ENCODE assay signal across 18 cellular contexts in genomic region chr12:119686776-119687175, GRCh38. TPM values are rescaled to one million over a fixed set of nuclear protein-coding genes. Genes with fewer than 3 reads are reported as not detected.
DNase-seq lines count a peak whose midpoint lies in the region; ATAC-seq, FAIRE-seq and TF ChIP-seq lines count a peak whose summit lies in the region.
"Had no signal": no experiment of that assay in that cellular context is flagged by ENCODE, and none has a peak within 500 bp of the region (broad histone marks: within the 10 kb centered on the region; RNA-seq: fewer than 3 reads in every experiment).

No MANE protein-coding gene starts in this region.

- FAIRE-seq in endothelial cell of umbilical vein (lab: Jason Lieb, UNC) (no peak), urothelium cell line (lab: Jason Lieb, UNC) (no peak)
- FAIRE-seq: D721Med, G401.6 had no signal

- no peaks in the 10 kb centered on the region for H3K9me1 ChIP-seq in endothelial cell of umbilical vein (replicated peaks; ENCODE audit: control insufficient read depth, extremely low read depth, insufficient read depth, low read length)

- POLR2A ChIA-PET in endothelial cell of umbilical vein (lab: Charles Lee): interaction anchor here (0.6 kb wide), 1 partner anchor 9 kb away, joined by 3 read pairs; no protein-coding TSS in a partner anchor
- POLR2A ChIA-PET in PC-9 (lab: Charles Lee; ENCODE audit: unreplicated experiment): no interaction called here

- peak overlapping the region; percentile 33 for H3K27ac Mint-ChIP-seq in Calu3 (ENCODE audit: unreplicated experiment)
- H3K27ac Mint-ChIP-seq: CD8-positive, alpha-beta T cell had no signal

- H3K4me2 ChIP-seq in endothelial cell of umbilical vein (ENCODE audit: insufficient read depth, low read length) (no peak overlapping the region), PC-9 (no peak overlapping the region)
- H3K4me2 ChIP-seq: BLaER1 had no signal

- no peaks in the 10 kb centered on the region for H4K20me1 ChIP-seq in endothelial cell of umbilical vein (replicated peaks; ENCODE audit: control insufficient read depth, extremely low read depth, insufficient read depth, low read length)
- no peaks in the 10 kb centered on the region for H4K20me1 ChIP-seq in PC-9 (ENCODE audit: insufficient read depth)
- H4K20me1 ChIP-seq: BLaER1 had no signal

- H3K4me1 ChIP-seq in endothelial cell of umbilical vein (ENCODE audit: control insufficient read depth, extremely low read depth, insufficient read depth, low read length): peaks cover 3% of the 10 kb centered on the region
- H3K4me1 ChIP-seq in PC-9 (replicated peaks; ENCODE audit: insufficient read depth): no peaks in the 10 kb centered on the region

- H3K9me2 ChIP-seq in PC-9 (ENCODE audit: insufficient read depth): no peaks in the 10 kb centered on the region

- H3K4me3 Mint-ChIP-seq in Calu3 (ENCODE audit: low read depth, unreplicated experiment): no peak overlapping the region
- H3K4me3 Mint-ChIP-seq: CD8-positive, alpha-beta T cell had no signal

- H3K4me3 ChIP-seq in endothelial cell of umbilical vein (replicated peaks in 1 of 3; ENCODE audit: insufficient read depth in 1 of 3, low read depth in 1 of 3, low read length in 3 of 3): no peak overlapping the region
- H3K4me3 ChIP-seq in PC-9: no peak overlapping the region
- H3K4me3 ChIP-seq: BLaER1 had no signal

- no peak for ATAC-seq in HG03520 (IDR thresholded peaks at IDR 0.05; ENCODE audit: unreplicated experiment)
- ATAC-seq: CD8-positive, alpha-beta T cell had no signal

- peaks cover 51% of the 10 kb centered on the region for H3K4me1 Mint-ChIP-seq in Calu3 (ENCODE audit: low read depth, unreplicated experiment)

- intact Hi-C loops in Calu3 (cut with micrococcal nuclease; ENCODE audit: unreplicated experiment): no loop called here
- intact Hi-C loops in endothelial cell of umbilical vein (cut with micrococcal nuclease): no loop called here
- intact Hi-C loops in PC-9 (cut with micrococcal nuclease; ENCODE audit: unreplicated experiment): no loop called here

- no peak for TF ChIP-seq POLR2A in endothelial cell of umbilical vein (IDR thresholded peaks at IDR 0.05; ENCODE audit: low read depth, low read length)

- H3K27ac ChIP-seq in VCaP (peak overlapping the region; percentile 71), endothelial cell of umbilical vein (ENCODE audit: insufficient read depth, low read depth, low read length) (no peak overlapping the region), PC-9 (no peak overlapping the region)
- H3K27ac ChIP-seq: BLaER1 had no signal

- H3K27me3 Mint-ChIP-seq in Calu3 (ENCODE audit: unreplicated experiment): no peaks in the 10 kb centered on the region

- peaks cover 45% of the 10 kb centered on the region for H3K36me3 Mint-ChIP-seq in Calu3 (ENCODE audit: insufficient read depth, unreplicated experiment)

- no peaks in the 10 kb centered on the region for H3K9me3 Mint-ChIP-seq in Calu3 (ENCODE audit: low read depth, unreplicated experiment)
- H3K9me3 Mint-ChIP-seq: CD8-positive, alpha-beta T cell had no signal

- no TSS peak for BruUV-seq in Calu3 (replicated peaks; lab: Mats Ljungman, UMichigan)
- TSS peak; percentile 27 for BruUV-seq in endothelial cell of umbilical vein (replicated peaks; lab: Mats Ljungman, UMichigan)
- BruUV-seq in PC-9 (replicated peaks; lab: Mats Ljungman, UMichigan): no TSS peak

- H3F3A ChIP-seq in PC-9 (ENCODE audit: insufficient read depth, low read depth): no peaks in the 10 kb centered on the region; the same call in 1 of the 2 replicates

- H3K9me3 ChIP-seq in endothelial cell of umbilical vein (replicated peaks; ENCODE audit: control insufficient read depth, insufficient read depth, low read length) (no peaks in the 10 kb centered on the region), PC-9 (ENCODE audit: insufficient read depth, low read depth) (no peaks in the 10 kb centered on the region)
- H3K9me3 ChIP-seq: BLaER1 had no signal

- TF ChIP-seq CTCF in Calu3 (IDR thresholded peaks at IDR 0.05; ENCODE audit: unreplicated experiment) (no peak), VCaP (conservative IDR thresholded peaks at IDR 0.05) (no peak), endothelial cell of umbilical vein (IDR thresholded peaks at IDR 0.05; ENCODE audit: extremely low read depth in 1 of 2, insufficient read depth in 1 of 2, low read depth in 1 of 2, low read length in 2 of 2) (no peak), PC-9 (conservative IDR thresholded peaks at IDR 0.05) (no peak)

- no peaks in the 10 kb centered on the region for H3K27me3 ChIP-seq in endothelial cell of umbilical vein (ENCODE audit: control insufficient read depth in 2 of 2, insufficient read depth in 2 of 2, low read length in 2 of 2)
- H3K27me3 ChIP-seq in PC-9 (ENCODE audit: insufficient read depth, low read depth): no peaks in the 10 kb centered on the region
- H3K27me3 ChIP-seq: BLaER1 had no signal

- H3K36me3 ChIP-seq in endothelial cell of umbilical vein (ENCODE audit: control insufficient read depth in 2 of 2, extremely low read depth in 1 of 2, insufficient read depth in 2 of 2, low read length in 2 of 2) (peaks cover 0 to 2% of the 10 kb centered on the region in 2 experiments), PC-9 (ENCODE audit: low read depth) (no peaks in the 10 kb centered on the region)

- H2AFZ ChIP-seq in endothelial cell of umbilical vein (ENCODE audit: low read depth, low read length) (no peak overlapping the region), PC-9 (no peak overlapping the region)

- dilution Hi-C loops in endothelial cell of umbilical vein (cut with MboI; ENCODE audit: extremely low pct_ligation_motif_present, low sequenced_read_pairs): no loop called here

- CTCF ChIA-PET in Calu3 (lab: Charles Lee): no interaction called here
- CTCF ChIA-PET in endothelial cell of umbilical vein (lab: Charles Lee): interaction anchor here (0.9 to 2.4 kb wide), 3 partner anchors 15 to 94 kb away, joined by 3 to 10 read pairs (median 6); partner anchors contain the start of gene PRKAB1
- CTCF ChIA-PET in PC-9 (lab: Charles Lee): no interaction called here

- no peak overlapping the region for H3K9ac ChIP-seq in endothelial cell of umbilical vein (replicated peaks; ENCODE audit: extremely low read depth, insufficient read depth, low read length)
- H3K9ac ChIP-seq: BLaER1 had no signal

- no peaks in the 10 kb centered on the region for H3K79me2 ChIP-seq in endothelial cell of umbilical vein (ENCODE audit: control insufficient read depth, insufficient read depth, low read length)
- no peaks in the 10 kb centered on the region for H3K79me2 ChIP-seq in PC-9 (ENCODE audit: low read depth)

- no peak for DNase-seq in Calu3
- DNase-seq in endothelial cell of umbilical vein (ENCODE audit: low read depth, low spot score): no peak
- DNase-seq in occipital lobe (lab: John Stamatoyannopoulos, UW): peak; percentile 31
- no peak for DNase-seq in activated T-cell treated with anti-CD3 and anti-CD28 coated beads, Interleukin-2, amount 50 U/mL, for 48 hours
- no peak for DNase-seq in PC-9
- no peak for DNase-seq in urothelium cell line (ENCODE audit: low spot score)
- DNase-seq: CD8-positive, alpha-beta T cell; DMS79 treated with DMSO at 0.1 percent for 48 hours; NCI-H1092; NCI-H146; NCI-H2081 treated with DMSO at 0.1 percent for 48 hours; NCI-H510A; NCI-H82 had no signal

TF ChIP-seq in endothelial cell of umbilical vein, 7 proteins besides CTCF, POLR2A, EP300 and RAD21:
- TF ChIP-seq POLR2AphosphoS5 (IDR thresholded peaks at IDR 0.05; ENCODE audit: insufficient read depth, low read depth, low read length): no peak
TF ChIP-seq in endothelial cell of umbilical vein: peak in this region for 0.

RNA-seq across cellular contexts. Expression of gene PRKAB1, which starts 18.8 kb away (rescaled TPM):
- 73.5 and 82.7 TPM in 2 replicates for total RNA-seq in Calu3 (2022)
- 21.9 and 23.1 TPM in 2 replicates for total RNA-seq in endothelial cell of umbilical vein
- 25.9 and 27.0 TPM in 2 replicates for polyA plus RNA-seq in endothelial cell of umbilical vein
- polyA plus RNA-seq in endothelial cell of umbilical vein (2011; cell fraction: cytosol; rRNA removed): 19.1 and 21.3 TPM in 2 replicates
- polyA plus RNA-seq in endothelial cell of umbilical vein (2011; cell fraction: nucleus; rRNA removed): 37.7 and 39.3 TPM in 2 replicates
- 15.6 and 16.2 TPM in 2 replicates for polyA plus RNA-seq in endothelial cell of umbilical vein (2012)
- polyA minus RNA-seq in endothelial cell of umbilical vein: 20.9 and 21.7 TPM in 2 replicates
- polyA minus RNA-seq in endothelial cell of umbilical vein (2011; cell fraction: cytosol; rRNA and poly(A)+ RNA removed): 26.5 TPM
- 15.9 and 16.1 TPM in 2 replicates for polyA minus RNA-seq in endothelial cell of umbilical vein (2011; cell fraction: nucleus; rRNA and poly(A)+ RNA removed)
- total RNA-seq in occipital lobe: 16.8 TPM
- total RNA-seq in PC-9 (2021): 24.8 and 30.0 TPM in 2 replicates
